Comparison of ENCODE assay signal across 2 cellular contexts in the genomic region with DNA sequence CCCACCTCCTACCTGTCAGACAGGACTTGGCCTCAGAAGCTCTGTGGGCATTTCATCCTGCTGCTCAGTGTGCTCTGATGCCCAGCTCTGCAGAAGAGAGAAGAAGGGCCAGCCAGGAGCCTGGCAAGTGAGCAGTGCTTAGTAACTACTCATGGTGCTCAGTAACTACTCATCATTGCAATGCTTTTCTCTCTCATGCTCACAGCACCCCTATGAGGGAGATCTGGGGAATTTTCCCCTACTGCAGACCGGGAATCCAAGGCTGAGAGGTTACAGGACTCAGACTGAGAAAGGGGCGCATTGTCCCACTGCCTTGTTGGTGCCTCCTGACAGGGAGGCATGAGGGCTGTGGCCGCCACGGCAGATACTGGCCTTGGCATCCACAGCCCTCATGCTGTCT.
TF ChIP-seq lines count a peak whose summit lies in the region.

No MANE protein-coding gene starts in this region.

TF ChIP-seq in A549, 52 proteins besides CTCF, POLR2A, EP300 and RAD21 (continued from another document):
- TF ChIP-seq, protein P1, sequence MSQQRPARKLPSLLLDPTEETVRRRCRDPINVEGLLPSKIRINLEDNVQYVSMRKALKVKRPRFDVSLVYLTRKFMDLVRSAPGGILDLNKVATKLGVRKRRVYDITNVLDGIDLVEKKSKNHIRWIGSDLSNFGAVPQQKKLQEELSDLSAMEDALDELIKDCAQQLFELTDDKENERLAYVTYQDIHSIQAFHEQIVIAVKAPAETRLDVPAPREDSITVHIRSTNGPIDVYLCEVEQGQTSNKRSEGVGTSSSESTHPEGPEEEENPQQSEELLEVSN (IDR thresholded peaks at IDR 0.05; ENCODE audit: borderline replicate concordance, low read depth), result no peak
- TF ChIP-seq HES2 (IDR thresholded peaks at IDR 0.05) (no peak), ZNF302 (CRISPR knock-in tag; IDR thresholded peaks at IDR 0.05) (no peak), FOSB (CRISPR knock-in tag; IDR thresholded peaks at IDR 0.05) (no peak)
- TF ChIP-seq, protein P2, sequence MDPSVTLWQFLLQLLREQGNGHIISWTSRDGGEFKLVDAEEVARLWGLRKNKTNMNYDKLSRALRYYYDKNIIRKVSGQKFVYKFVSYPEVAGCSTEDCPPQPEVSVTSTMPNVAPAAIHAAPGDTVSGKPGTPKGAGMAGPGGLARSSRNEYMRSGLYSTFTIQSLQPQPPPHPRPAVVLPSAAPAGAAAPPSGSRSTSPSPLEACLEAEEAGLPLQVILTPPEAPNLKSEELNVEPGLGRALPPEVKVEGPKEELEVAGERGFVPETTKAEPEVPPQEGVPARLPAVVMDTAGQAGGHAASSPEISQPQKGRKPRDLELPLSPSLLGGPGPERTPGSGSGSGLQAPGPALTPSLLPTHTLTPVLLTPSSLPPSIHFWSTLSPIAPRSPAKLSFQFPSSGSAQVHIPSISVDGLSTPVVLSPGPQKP (IDR thresholded peaks at IDR 0.05; ENCODE audit: low read depth, low read length), result no peak
TF ChIP-seq in A549: peak in this region for 0.

TF ChIP-seq in HEK293, 187 proteins besides CTCF, POLR2A, EP300 and RAD21:
- no peak for TF ChIP-seq TSHZ1 (tag by site-specific recombination; IDR thresholded peaks at IDR 0.05; ENCODE audit: borderline replicate concordance)
- peak; percentile 23; the same call in 1 of the 2 replicates for TF ChIP-seq FEZF1 (tag by site-specific recombination; IDR thresholded peaks at IDR 0.05)
